ENCODE assay signal across 8 cellular contexts in the genomic region with DNA sequence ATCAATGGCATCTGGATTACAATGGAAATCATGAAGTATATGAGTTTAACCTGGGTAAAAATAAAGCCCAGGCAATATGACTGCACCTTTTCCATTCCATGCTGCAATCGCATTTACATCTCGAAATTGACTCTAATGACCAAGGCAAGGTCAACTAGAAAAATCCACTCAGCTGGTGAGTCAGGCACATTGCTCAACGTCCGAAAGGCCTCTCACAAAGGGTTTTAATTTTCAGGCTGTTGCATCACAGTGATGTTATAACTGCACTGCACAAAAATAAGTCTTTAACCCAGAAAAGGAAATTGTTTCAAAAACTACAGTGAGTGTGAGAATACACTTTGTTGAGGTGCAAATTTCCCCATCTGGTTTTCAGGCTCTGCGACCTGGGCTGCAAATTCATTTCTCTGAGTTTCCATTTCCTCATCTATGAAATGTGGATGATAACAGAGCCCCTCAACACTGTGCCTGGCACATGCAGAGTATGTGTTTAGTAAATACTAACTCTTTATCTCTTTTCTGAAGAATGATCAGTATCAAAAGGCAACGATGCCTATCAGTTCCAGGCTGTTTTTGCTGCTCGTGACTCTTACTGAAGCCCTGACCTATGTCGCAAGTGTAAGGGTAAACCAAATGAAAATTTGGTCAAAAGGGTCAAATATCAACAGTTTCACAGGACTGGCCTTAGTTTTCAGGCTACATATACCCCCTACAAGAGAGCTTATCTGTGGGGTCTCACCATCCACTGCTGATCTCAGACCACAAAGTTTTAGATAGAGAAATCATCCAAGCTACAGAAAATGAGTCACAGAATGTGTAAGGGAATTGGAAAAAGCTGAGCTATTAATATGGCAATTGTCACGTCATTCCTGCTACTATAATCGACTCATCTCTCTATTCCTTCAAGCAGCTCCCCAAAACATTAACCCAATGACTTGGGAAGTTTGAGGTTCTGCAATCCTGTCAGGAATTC. TPM values are rescaled to one million over a fixed set of nuclear protein-coding genes. Genes with fewer than 3 reads are reported as not detected.
DNase-seq lines count a peak whose midpoint lies in the region; ATAC-seq and TF ChIP-seq lines count a peak whose summit lies in the region.

No MANE protein-coding gene starts in this region.

- TSS peak; percentile 68 for BruUV-seq in PC-3 (replicated peaks; lab: Mats Ljungman, UMichigan)

- no peak overlapping the region for H2BK15ac ChIP-seq in H9 (ENCODE audit: low read depth, low read length)

- in situ Hi-C loops in GM13976 (cut with MboI; ENCODE audit: low sequenced_read_pairs, unreplicated experiment) = loop anchor here (10.0 kb wide), 1 partner anchor 375 kb away; no protein-coding TSS in a partner anchor

- H2AFZ ChIP-seq in PC-3 (ENCODE audit: low read length) = no peak overlapping the region
- no peak overlapping the region for H2AFZ ChIP-seq in H9 (ENCODE audit: low read length)

- H3K36me3 Mint-ChIP-seq in natural killer cell treated with Interleukin-12 subunit alpha and Interleukin-12 subunit beta and Interleukin-15 and Interleukin-18, amount 100 ng/mL, for 72 hours = peaks cover 8% of the 10 kb centered on the region
- no peaks in the 10 kb centered on the region for H3K36me3 Mint-ChIP-seq in H9 (ENCODE audit: insufficient read depth in 1 of 3, low read depth in 3 of 3)

- H3K36me3 ChIP-seq in PC-3 (ENCODE audit: low read depth, low read length) = no peaks in the 10 kb centered on the region
- no peaks in the 10 kb centered on the region for H3K36me3 ChIP-seq in colonic mucosa

- H3K4me2 ChIP-seq in PC-3 (ENCODE audit: low read length) (peak overlapping the region; percentile 93), H9 (ENCODE audit: insufficient read depth, insufficient read length, low read length) (no peak overlapping the region)

- H4K20me1 ChIP-seq in PC-3 (ENCODE audit: low read length) (peaks cover 50% of the 10 kb centered on the region), H9 (ENCODE audit: control insufficient read depth, insufficient read depth, insufficient read length) (no peaks in the 10 kb centered on the region)

- intact Hi-C loops in PC-3 (cut with micrococcal nuclease) = loop anchor here (5.0 kb wide), 2 partner anchors 57 to 117 kb away; partner anchors contain the start of gene AUH
- intact Hi-C loops in colonic mucosa (cut with DNase I) = loop anchor here (5.0 kb wide), 2 partner anchors 57 to 227 kb away; partner anchors contain the start of gene AUH

- H3K27ac ChIP-seq in PC-3 (ENCODE audit: low read length) = peak overlapping the region; percentile 55
- peak overlapping the region; percentile 61 for H3K27ac ChIP-seq in colonic mucosa
- no peak overlapping the region for H3K27ac ChIP-seq in H9 (ENCODE audit: insufficient read length, low read depth, low read length)

- no peaks in the 10 kb centered on the region for H3K79me1 ChIP-seq in H9 (ENCODE audit: insufficient read depth, low read depth, low read length, poor library complexity, severe bottlenecking)

- H2AK5ac ChIP-seq in H9 (ENCODE audit: insufficient read length, low read length) = no peak overlapping the region

- H3F3A ChIP-seq in PC-3 (ENCODE audit: low read length, unreplicated experiment) = no peaks in the 10 kb centered on the region

- H3K4me1 Mint-ChIP-seq in natural killer cell treated with Interleukin-12 subunit alpha and Interleukin-12 subunit beta and Interleukin-15 and Interleukin-18, amount 100 ng/mL, for 72 hours (ENCODE audit: low read depth in 2 of 2) = peaks cover 62 to 76% of the 10 kb centered on the region in 2 donors
- peaks cover 24 to 25% of the 10 kb centered on the region in 2 experiments for H3K4me1 Mint-ChIP-seq in H9

- H3K4ac ChIP-seq in H9 (ENCODE audit: low read depth, low read length) = no peak overlapping the region

- H3K79me2 ChIP-seq in PC-3 (ENCODE audit: low read length) (peaks cover 88% of the 10 kb centered on the region), H9 (ENCODE audit: insufficient read depth, low read length) (peaks cover 5% of the 10 kb centered on the region; the same call in 1 of the 2 replicates)

- WGBS in H9 (ENCODE audit: extremely low coverage, insufficient read length, low lambda C conversion rate) = no CpG with 5 or more reads among the region's 10 CpGs

- H3K9me2 ChIP-seq in PC-3 (replicated peaks; ENCODE audit: low read length) = no peaks in the 10 kb centered on the region

- peaks cover 14% of the 10 kb centered on the region for H3K23me2 ChIP-seq in H9 (ENCODE audit: insufficient read length, low read depth, low read length, poor library complexity, severe bottlenecking)

- POLR2A ChIA-PET in PC-3 (lab: Charles Lee; ENCODE audit: unreplicated experiment) = no interaction called here

- H4K8ac ChIP-seq in H9 (replicated peaks; ENCODE audit: insufficient read length, low read depth, low read length) = no peak overlapping the region

- no peak overlapping the region for H2BK5ac ChIP-seq in H9 (ENCODE audit: insufficient read length, low read length)

- ATAC-seq in PC-3 = no peak; the same call in 1 of the 2 replicates
- ATAC-seq in natural killer cell treated with Interleukin-12 subunit alpha and Interleukin-12 subunit beta and Interleukin-15 and Interleukin-18, amount 100 ng/mL, for 72 hours = peak; percentile 27 to 59

- no peak overlapping the region for H3K14ac ChIP-seq in H9 (ENCODE audit: insufficient read depth, low read length)

- H3K9me3 ChIP-seq in PC-3 (ENCODE audit: low read length) (no peaks in the 10 kb centered on the region), colonic mucosa (no peaks in the 10 kb centered on the region), H9 (ENCODE audit: control insufficient read depth, low read depth, low read length) (no peaks in the 10 kb centered on the region)

- H3K18ac ChIP-seq in H9 (ENCODE audit: insufficient read length, low read depth, low read length) = no peak overlapping the region

- no peak overlapping the region for H3T11ph ChIP-seq in H9 (ENCODE audit: low read length)

- H3K4me1 ChIP-seq in PC-3 (ENCODE audit: insufficient read depth, low read length) (peaks cover 39% of the 10 kb centered on the region), colonic mucosa (peaks cover 6% of the 10 kb centered on the region), H9 (ENCODE audit: insufficient read depth, low read length) (no peaks in the 10 kb centered on the region)

- no peaks in the 10 kb centered on the region for H3K9me3 Mint-ChIP-seq in natural killer cell treated with Interleukin-12 subunit alpha and Interleukin-12 subunit beta and Interleukin-15 and Interleukin-18, amount 100 ng/mL, for 72 hours
- H3K9me3 Mint-ChIP-seq in H9 = peaks cover 0 to under 1% of the 10 kb centered on the region in 2 experiments; a peak in 2 of 5 replicates

- CTCF ChIA-PET in PC-3 (lab: Charles Lee) = no interaction called here

- DNase-seq in GM13976 (ENCODE audit: low spot score) (peak; percentile 32), PC-3 (peak; percentile 82), colonic mucosa (peak; percentile 57), ecto neural progenitor cell (ENCODE audit: low spot score) (no peak), NCI-H510A (lab: John Stamatoyannopoulos, UW) (no peak), H9 (no peak)
- DNase-seq in natural killer cell treated with Interleukin-12 subunit alpha and Interleukin-12 subunit beta and Interleukin-15 and Interleukin-18, amount 100 ng/mL, for 72 hours (ENCODE audit: low spot score) = peak; percentile 87
- DNase-seq in activated CD4-positive, CD25-positive, alpha-beta regulatory T cell (lab: John Stamatoyannopoulos, UW) = no peak

- peak overlapping the region; percentile 94 for H3K4me3 Mint-ChIP-seq in natural killer cell treated with Interleukin-12 subunit alpha and Interleukin-12 subunit beta and Interleukin-15 and Interleukin-18, amount 100 ng/mL, for 72 hours
- H3K4me3 Mint-ChIP-seq in H9 = no peak overlapping the region

- no peak overlapping the region for H2BK12ac ChIP-seq in H9 (ENCODE audit: insufficient read length, low read depth, low read length)

- peak overlapping the region; percentile 93 to 97 for H3K27ac Mint-ChIP-seq in natural killer cell treated with Interleukin-12 subunit alpha and Interleukin-12 subunit beta and Interleukin-15 and Interleukin-18, amount 100 ng/mL, for 72 hours
- H3K27ac Mint-ChIP-seq in H9 = no peak overlapping the region

- H2BK20ac ChIP-seq in H9 (ENCODE audit: low read depth, low read length, poor library complexity, severe bottlenecking) = no peak overlapping the region

- H4K5ac ChIP-seq in H9 (ENCODE audit: insufficient read length, low read depth, low read length) = no peak overlapping the region

- H3K4me3 ChIP-seq in PC-3 (ENCODE audit: low read length) (no peak overlapping the region; the same call in 1 of the 2 replicates), colonic mucosa (no peak overlapping the region)

- H2BK120ac ChIP-seq in H9 (ENCODE audit: low read depth, low read length, poor library complexity, severe bottlenecking) = no peak overlapping the region

- TF ChIP-seq CTCF in GM13976 (IDR thresholded peaks at IDR 0.05; ENCODE audit: borderline replicate concordance, control extremely low read depth, extremely low read depth, insufficient read depth, missing control alignments) (no peak), PC-3 (conservative IDR thresholded peaks at IDR 0.05; ENCODE audit: low read depth, low read length) (no peak), colonic mucosa (IDR thresholded peaks at IDR 0.05) (no peak), H9 (conservative IDR thresholded peaks at IDR 0.05) (no peak)

- no peak overlapping the region for H3K23ac ChIP-seq in H9 (ENCODE audit: insufficient read length, low read depth, low read length)

- H4K91ac ChIP-seq in H9 (ENCODE audit: insufficient read length, low read depth, low read length) = no peak overlapping the region

- no peaks in the 10 kb centered on the region for H3K27me3 ChIP-seq in PC-3 (ENCODE audit: low read length)
- H3K27me3 ChIP-seq in colonic mucosa = no peaks in the 10 kb centered on the region
- H3K27me3 ChIP-seq in H9 (ENCODE audit: insufficient read depth, low read length) = peaks cover 15% of the 10 kb centered on the region; the same call in 1 of the 2 replicates

- no peak overlapping the region for H3K56ac ChIP-seq in H9 (ENCODE audit: insufficient read length, low read depth, low read length)

- H3K27me3 Mint-ChIP-seq in natural killer cell treated with Interleukin-12 subunit alpha and Interleukin-12 subunit beta and Interleukin-15 and Interleukin-18, amount 100 ng/mL, for 72 hours = no peaks in the 10 kb centered on the region
- H3K27me3 Mint-ChIP-seq in H9 (ENCODE audit: low read depth) = peaks cover 44% of the 10 kb centered on the region

- H3K9ac ChIP-seq in PC-3 (ENCODE audit: low read length) = no peak overlapping the region
- H3K9ac ChIP-seq in colonic mucosa (ENCODE audit: low read depth in 2 of 2, low read length in 2 of 2) = peak overlapping the region in 1 of 2 donors; percentile 39
- no peak overlapping the region for H3K9ac ChIP-seq in H9 (ENCODE audit: extremely low read depth, insufficient read length, low read length)

RNA-seq across cellular contexts. Expression of gene NFIL3, which starts 4.1 kb away (rescaled TPM):
- 5.4 and 7.5 TPM in 2 replicates for total RNA-seq in PC-3 (2014; rRNA removed)
- 10 to 100 TPM; 13.7 to 32.5 TPM for total RNA-seq in colonic mucosa
- total RNA-seq in natural killer cell treated with Interleukin-12 subunit alpha and Interleukin-12 subunit beta and Interleukin-15 and Interleukin-18, amount 100 ng/mL, for 72 hours = 10 to 100 TPM; 28.7 to 79.7 TPM
- total RNA-seq in H9 (2021) = 7.6 and 8.4 TPM in 2 replicates

RNA-seq across cellular contexts. Expression of gene AUH, which starts 57.8 kb away (rescaled TPM):
- total RNA-seq in PC-3 (2014; rRNA removed) (30.4 and 32.3 TPM in 2 replicates), colonic mucosa (10 to 100 TPM; 21.5 to 47.6 TPM), H9 (2021) (20.2 and 21.7 TPM in 2 replicates)
- total RNA-seq in natural killer cell treated with Interleukin-12 subunit alpha and Interleukin-12 subunit beta and Interleukin-15 and Interleukin-18, amount 100 ng/mL, for 72 hours = 10 to 100 TPM; 19.4 to 25.2 TPM

Comparison
In these comparisons a context has a peak if more than half of its experiments do, and no peak if none do; other contexts are left out.
1. DNase-seq: peak in GM13976 (single experiment), PC-3 (single experiment), colonic mucosa (single experiment) and natural killer cell treated with Interleukin-12 subunit alpha and Interleukin-12 subunit beta and Interleukin-15 and Interleukin-18, amount 100 ng/mL, for 72 hours (single experiment); none in activated CD4-positive, CD25-positive, alpha-beta regulatory T cell (0 of 4), ecto neural progenitor cell (single experiment), NCI-H510A (single experiment) and H9 (single experiment).
2. H3K27ac Mint-ChIP-seq: peak in natural killer cell treated with Interleukin-12 subunit alpha and Interleukin-12 subunit beta and Interleukin-15 and Interleukin-18, amount 100 ng/mL, for 72 hours (2 of 2); none in H9 (0 of 3).